26 cellular contexts compared by ENCODE assay signal in the genomic region with DNA sequence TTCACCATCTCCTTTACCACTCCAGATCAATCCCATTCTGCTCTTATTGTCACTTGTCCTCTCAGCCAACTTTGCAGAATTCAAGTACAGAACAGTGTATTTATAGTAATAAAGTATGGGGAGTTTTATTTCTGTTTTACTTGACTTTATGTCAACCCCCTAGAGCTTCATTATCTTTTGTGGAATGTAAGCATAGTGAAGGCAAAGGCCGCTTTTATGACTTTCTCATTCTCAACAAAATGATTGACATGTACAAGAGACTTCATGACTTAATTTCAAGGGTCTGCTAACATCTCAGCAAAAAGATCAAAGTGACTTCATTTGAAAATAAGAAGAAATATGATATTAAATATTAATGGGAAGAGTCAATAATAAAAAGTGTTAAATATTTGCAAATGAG.
"Had no signal": no experiment of that assay in that cellular context is flagged by ENCODE, and none has a peak within 500 bp of the region (broad histone marks: within the 10 kb centered on the region; RNA-seq: fewer than 3 reads in every experiment).

No MANE protein-coding gene starts in this region.

- H3K27me3 Mint-ChIP-seq: naive B cell; stimulated activated naive B cell treated with anti-CD40 and anti-IgM and Interleukin-4, amounts not matched to agents 10 μg/mL and 1 μg/mL and 100 μg/mL, for 72 hours had no signal

- H3K9me3 ChIP-seq: left ventricle myocardium inferior, ovary, right atrium auricular region, right lobe of liver, stomach, testis, thyroid gland, transverse colon, upper lobe of left lung, vagina had no signal

- H3K9me3 Mint-ChIP-seq: mesothelial cell of epicardium; naive B cell; natural killer cell; nephron progenitor cell; stimulated activated naive B cell treated with anti-CD40 and anti-IgM and Interleukin-4, amounts not matched to agents 10 μg/mL and 1 μg/mL and 100 μg/mL, for 72 hours had no signal

- H3K27ac ChIP-seq: left ventricle myocardium inferior, ovary, right atrium auricular region, right lobe of liver, stomach, testis, thyroid gland, transverse colon, upper lobe of left lung, vagina had no signal

- H3K4me1 Mint-ChIP-seq: immature natural killer cell, mesothelial cell of epicardium, natural killer cell had no signal

- H3K36me3 Mint-ChIP-seq: immature natural killer cell; mesothelial cell of epicardium; natural killer cell; stimulated activated naive B cell treated with anti-CD40 and anti-IgM and Interleukin-4, amounts not matched to agents 10 μg/mL and 1 μg/mL and 100 μg/mL, for 72 hours had no signal

- H3K27me3 ChIP-seq: ovary, right atrium auricular region, right lobe of liver, stomach, testis, thyroid gland, transverse colon, upper lobe of left lung, vagina had no signal

- DNase-seq: hypothalamus; immature natural killer cell; islet precursor cell; left ventricle myocardium inferior; mesendoderm; naive B cell; natural killer cell; nephron progenitor cell; ovary; right lobe of liver; stimulated activated CD4-positive, alpha-beta T cell treated with anti-CD3 and anti-CD28 coated beads, Interleukin-12 subunit alpha, Interleukin-12 subunit beta, amount 100 ng/mL, for 4 hours; stimulated activated CD4-positive, alpha-beta T cell treated with anti-CD3 and anti-CD28 coated beads, Interleukin-15, amount 100 ng/mL, for 24 hours; stimulated activated CD4-positive, alpha-beta T cell treated with anti-CD3 and anti-CD28 coated beads, Interleukin-2, amount 100 ng/mL, for 24 hours; stimulated activated CD4-positive, alpha-beta T cell treated with anti-CD3 and anti-CD28 coated beads, Interleukin-4, amount 100 ng/mL, for 1 hour; stimulated activated naive B cell treated with anti-CD40 and anti-IgM and Interleukin-4, amounts not matched to agents 10 μg/mL and 1 μg/mL and 100 μg/mL, for 72 hours; stimulated activated naive CD8-positive, alpha-beta T cell treated with anti-CD3 and anti-CD28 coated beads, Interleukin-15, Interleukin-2, amounts not matched to agents 100 U/mL and 50 U/mL, for 24 hours; stomach; testis; thyroid gland; transverse colon; upper lobe of left lung had no signal

- H3K4me3 Mint-ChIP-seq: immature natural killer cell; mesothelial cell of epicardium; naive B cell; natural killer cell; nephron progenitor cell; stimulated activated naive B cell treated with anti-CD40 and anti-IgM and Interleukin-4, amounts not matched to agents 10 μg/mL and 1 μg/mL and 100 μg/mL, for 72 hours had no signal

- ATAC-seq: natural killer cell; right lobe of liver; stimulated activated naive B cell treated with anti-CD40 and anti-IgM and Interleukin-4, amounts not matched to agents 10 μg/mL and 1 μg/mL and 100 μg/mL, for 72 hours; stimulated activated naive CD8-positive, alpha-beta T cell treated with anti-CD3 and anti-CD28 coated beads, Interleukin-15, Interleukin-2, amounts not matched to agents 100 U/mL and 50 U/mL, for 24 hours had no signal

- H3K27ac Mint-ChIP-seq: immature natural killer cell; mesothelial cell of epicardium; naive B cell; natural killer cell; nephron progenitor cell; progenitor cell of endocrine pancreas; stimulated activated naive B cell treated with anti-CD40 and anti-IgM and Interleukin-4, amounts not matched to agents 10 μg/mL and 1 μg/mL and 100 μg/mL, for 72 hours had no signal

- H3K36me3 ChIP-seq: left ventricle myocardium inferior, ovary, right atrium auricular region, right lobe of liver, stomach, thyroid gland, transverse colon, upper lobe of left lung, vagina had no signal

- H3K4me3 ChIP-seq: left ventricle myocardium inferior, lung, ovary, right atrium auricular region, right lobe of liver, stomach, testis, thyroid gland, transverse colon, upper lobe of left lung, vagina had no signal

- H3K4me1 ChIP-seq: left ventricle myocardium inferior, right atrium auricular region, stomach, upper lobe of left lung, vagina had no signal
